ENCODE assay signal across 18 cellular contexts in genomic region chr1:177973585-177973984, GRCh38. TPM values are rescaled to one million over a fixed set of nuclear protein-coding genes. Genes with fewer than 3 reads are reported as not detected.
A peak's percentile ranks its signal among the peaks of the same experiment; 100 is the strongest.
DNase-seq lines count a peak whose midpoint lies in the region; TF ChIP-seq lines count a peak whose summit lies in the region.
"Had no signal": no experiment of that assay in that cellular context is flagged by ENCODE, and none has a peak within 500 bp of the region (broad histone marks: within the 10 kb centered on the region; RNA-seq: fewer than 3 reads in every experiment).

No MANE protein-coding gene starts in this region.

- H3K4me1 ChIP-seq in transverse colon = no peaks in the 10 kb centered on the region
- H3K4me1 ChIP-seq: BE2C; BLaER1 treated with 17β-estradiol and CSF1 and Interleukin-3, amounts not matched to agents 10 nM and 100 nM had no signal

- no peaks in the 10 kb centered on the region for H3K27me3 ChIP-seq in transverse colon
- H3K27me3 ChIP-seq: BE2C; BLaER1 treated with 17β-estradiol and CSF1 and Interleukin-3, amounts not matched to agents 10 nM and 100 nM had no signal

- TF ChIP-seq EP300 in transverse colon (IDR thresholded peaks at IDR 0.05; ENCODE audit: low read depth) = no peak

- H3K4me3 ChIP-seq in epithelial cell of esophagus (ENCODE audit: low read length) (no peak overlapping the region), transverse colon (no peak overlapping the region)
- H3K4me3 ChIP-seq: BLaER1 treated with 17β-estradiol and CSF1 and Interleukin-3, amounts not matched to agents 10 nM and 100 nM; GM12878; GM23338 had no signal

- H3K36me3 ChIP-seq in transverse colon = no peaks in the 10 kb centered on the region
- H3K36me3 ChIP-seq: BE2C; BLaER1 treated with 17β-estradiol and CSF1 and Interleukin-3, amounts not matched to agents 10 nM and 100 nM had no signal

- DNase-seq in HCEC 1CT (peak; percentile 23), epithelial cell of esophagus (ENCODE audit: low read depth) (peak; percentile 52), kidney tubule cell (ENCODE audit: low spot score) (peak; percentile 11), hypothalamus (lab: John Stamatoyannopoulos, UW) (no peak), GM10248 (ENCODE audit: extremely low spot score) (no peak), transverse colon (no peak)
- DNase-seq: BE2C; CD4-positive, alpha-beta T cell; CD8-positive, alpha-beta memory T cell; DMS 273 treated with DMSO at 0.1 percent for 48 hours; DMS79; EL; GF-D8; H9; HFFc6 had no signal

- CTCF ChIA-PET in GM10248 (lab: Yijun Ruan, JAX) = no interaction called here

- POLR2A ChIA-PET in GM10248 (lab: Yijun Ruan, JAX) = no interaction called here

- intact Hi-C loops in transverse colon (cut with DNase I; ENCODE audit: low total_unique reads) = no loop called here

- H3K27ac ChIP-seq in transverse colon = no peak overlapping the region
- H3K27ac ChIP-seq: BLaER1 treated with 17β-estradiol and CSF1 and Interleukin-3, amounts not matched to agents 10 nM and 100 nM had no signal

- TF ChIP-seq POLR2A in transverse colon (IDR thresholded peaks at IDR 0.05) = no peak

- 77 to 79% methylated on average over 3 of the region's 3 CpGs for WGBS in transverse colon (ENCODE audit: low coverage in 1 of 2), 2 donors

- TF ChIP-seq CTCF in epithelial cell of esophagus (IDR thresholded peaks at IDR 0.05; ENCODE audit: insufficient read depth, low read depth, low read length, missing control alignments) (no peak), GM10248 (IDR thresholded peaks at IDR 0.05; ENCODE audit: control extremely low read depth, extremely low read depth, low read depth, missing control alignments) (no peak), transverse colon (IDR thresholded peaks at IDR 0.05) (no peak)

- no peaks in the 10 kb centered on the region for H3K9me3 ChIP-seq in transverse colon
- H3K9me3 ChIP-seq: BE2C; BLaER1 treated with 17β-estradiol and CSF1 and Interleukin-3, amounts not matched to agents 10 nM and 100 nM had no signal

- in situ Hi-C loops in transverse colon (cut with MboI; ENCODE audit: low pct_ligation_motif_present in 1 of 4, low pct_unique_long_range_greater_than_20kb in 1 of 4, low sequenced_read_pairs in 3 of 4) = no loop called here

RNA-seq across cellular contexts. Expression of gene SEC16B, which starts 3.7 kb away (rescaled TPM):
- total RNA-seq in transverse colon = 10 to 100 TPM in 3 of 4 donors, 1 to 10 TPM in 1; 5.1 to 89.8 (median 15.2) TPM
- total RNA-seq: CD4-positive, alpha-beta T cell; CD8-positive, alpha-beta memory T cell had no signal

Comparison
In these comparisons a context has a peak if more than half of its experiments do, and no peak if none do; other contexts are left out.
1. DNase-seq: peak in HCEC 1CT (single experiment), epithelial cell of esophagus (single experiment) and kidney tubule cell (single experiment); none in hypothalamus (0 of 51), GM10248 (single experiment) and transverse colon (single experiment).